11 cellular contexts compared by ENCODE assay signal in the genomic region with DNA sequence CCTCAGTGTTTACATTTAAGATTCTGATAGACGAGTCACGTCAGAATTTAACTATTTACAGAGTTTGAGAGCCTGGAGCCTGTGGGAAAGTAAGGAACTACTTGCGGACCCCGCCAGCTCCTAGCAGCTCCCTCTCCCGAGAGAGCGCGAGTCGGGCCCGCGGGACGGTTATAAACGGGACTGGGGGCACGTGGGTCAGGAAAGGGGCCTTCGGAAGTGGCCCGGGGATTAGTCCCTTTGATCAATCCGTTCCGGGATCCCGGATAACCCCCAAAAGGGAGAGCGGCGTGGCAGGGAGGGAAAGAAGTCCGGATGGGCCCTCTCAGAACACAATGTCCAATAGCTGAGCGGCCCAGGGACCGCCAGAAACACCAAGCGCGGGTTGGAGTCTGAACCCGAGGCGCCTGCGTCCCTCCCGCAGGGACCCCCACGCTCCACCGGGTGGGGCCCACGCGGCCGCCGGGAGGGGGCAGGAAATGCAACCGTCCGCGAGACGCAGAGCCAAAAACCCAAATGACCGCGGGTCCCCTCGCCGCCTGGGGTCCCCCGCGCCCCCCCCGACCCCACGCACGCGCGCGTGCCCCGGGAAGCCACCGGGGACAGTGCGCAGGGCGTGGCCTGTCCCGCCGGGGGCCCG. TPM values are rescaled to one million over a fixed set of nuclear protein-coding genes. Genes with fewer than 3 reads are reported as not detected.
DNase-seq lines count a peak whose midpoint lies in the region; ATAC-seq and TF ChIP-seq lines count a peak whose summit lies in the region.
"Had no signal": no experiment of that assay in that cellular context is flagged by ENCODE, and none has a peak within 500 bp of the region (broad histone marks: within the 10 kb centered on the region; RNA-seq: fewer than 3 reads in every experiment).

No MANE protein-coding gene starts in this region.

- CTCF ChIA-PET in CD8-positive, alpha-beta T cell (lab: Charles Lee) = no interaction called here

- POLR2A ChIA-PET in CD8-positive, alpha-beta T cell (lab: Charles Lee) = no interaction called here

- peaks cover 56% of the 10 kb centered on the region for H3K27me3 ChIP-seq in CD8-positive, alpha-beta T cell (ENCODE audit: insufficient read depth, low read length)
- peaks cover 62% of the 10 kb centered on the region for H3K27me3 ChIP-seq in HUES6 (ENCODE audit: control insufficient read depth, insufficient read depth, low read length)
- peaks cover 0 to 40% of the 10 kb centered on the region in 2 donors for H3K27me3 ChIP-seq in body of pancreas

- peaks cover 25% of the 10 kb centered on the region for H3K4me1 Mint-ChIP-seq in CD8-positive, alpha-beta T cell (ENCODE audit: low read depth)
- H3K4me1 Mint-ChIP-seq in osteocyte (ENCODE audit: unreplicated experiment) = peaks cover 29% of the 10 kb centered on the region

- H3K9me3 Mint-ChIP-seq in CD8-positive, alpha-beta T cell = peaks cover 7% of the 10 kb centered on the region
- H3K9me3 Mint-ChIP-seq in osteocyte (ENCODE audit: unreplicated experiment) = no peaks in the 10 kb centered on the region

- H3K27ac Mint-ChIP-seq in CD8-positive, alpha-beta T cell = no peak overlapping the region
- peak overlapping the region; percentile 89 for H3K27ac Mint-ChIP-seq in osteocyte (ENCODE audit: unreplicated experiment)

- no peak for TF ChIP-seq POLR2A in body of pancreas (IDR thresholded peaks at IDR 0.05)

- peak overlapping the region; percentile 41 for H3K9ac ChIP-seq in HUES6 (ENCODE audit: low read length)

- TF ChIP-seq CTCF in CD8-positive, alpha-beta T cell (IDR thresholded peaks at IDR 0.05) = no peak
- TF ChIP-seq CTCF in coronary artery (IDR thresholded peaks at IDR 0.05) = no peak
- no peak for TF ChIP-seq CTCF in osteocyte (IDR thresholded peaks at IDR 0.05)
- TF ChIP-seq CTCF in body of pancreas (IDR thresholded peaks at IDR 0.05) = no peak

- H3K4me3 ChIP-seq in CD8-positive, alpha-beta T cell (ENCODE audit: low read depth, low read length) = no peak overlapping the region
- H3K4me3 ChIP-seq in HUES6 (ENCODE audit: low read depth, low read length) (peak overlapping the region; percentile 91), coronary artery (peak overlapping the region; percentile 66), body of pancreas (no peak overlapping the region)

- peaks cover 8% of the 10 kb centered on the region for H3K9me3 ChIP-seq in CD8-positive, alpha-beta T cell (ENCODE audit: low read length)
- no peaks in the 10 kb centered on the region for H3K9me3 ChIP-seq in HUES6 (ENCODE audit: control insufficient read depth, insufficient read depth, low read depth, low read length)
- no peaks in the 10 kb centered on the region for H3K9me3 ChIP-seq in body of pancreas

- peak overlapping the region; percentile 50 for H3K4me3 Mint-ChIP-seq in CD8-positive, alpha-beta T cell
- peak overlapping the region; percentile 78 for H3K4me3 Mint-ChIP-seq in osteocyte (ENCODE audit: unreplicated experiment)

- peaks cover 26% of the 10 kb centered on the region for H3K4me1 ChIP-seq in CD8-positive, alpha-beta T cell (ENCODE audit: insufficient read depth, low read length)
- peaks cover 35% of the 10 kb centered on the region for H3K4me1 ChIP-seq in HUES6 (ENCODE audit: control insufficient read depth, insufficient read depth, low read length)
- H3K4me1 ChIP-seq in body of pancreas = peaks cover 32% of the 10 kb centered on the region

- 16 to 37% methylated on average over 21 to 39 of the region's 58 CpGs for WGBS in body of pancreas, 2 donors

- H3K36me3 Mint-ChIP-seq in CD8-positive, alpha-beta T cell = no peaks in the 10 kb centered on the region
- H3K36me3 Mint-ChIP-seq in osteocyte (ENCODE audit: unreplicated experiment) = peaks cover 22% of the 10 kb centered on the region

- no peaks in the 10 kb centered on the region for H3K36me3 ChIP-seq in CD8-positive, alpha-beta T cell (ENCODE audit: insufficient read depth, low read length)
- H3K36me3 ChIP-seq in HUES6 (ENCODE audit: control insufficient read depth, insufficient read depth, low read length) = peaks cover 29% of the 10 kb centered on the region
- no peaks in the 10 kb centered on the region for H3K36me3 ChIP-seq in body of pancreas (replicated peaks in 1 of 2; ENCODE audit: insufficient read depth in 1 of 2, low read depth in 2 of 2)

- ATAC-seq in CD8-positive, alpha-beta T cell = no peak
- ATAC-seq in body of pancreas (no peak), GM18520 (IDR thresholded peaks at IDR 0.05; ENCODE audit: unreplicated experiment) (no peak), GM19395 (IDR thresholded peaks at IDR 0.05; ENCODE audit: unreplicated experiment) (no peak)

- no peak for DNase-seq in CD8-positive, alpha-beta T cell
- DNase-seq in coronary artery (ENCODE audit: low spot score) (no peak), osteocyte (ENCODE audit: extremely low spot score, unreplicated experiment) (no peak), body of pancreas (no peak), SW480 (ENCODE audit: low spot score) (no peak)
- DNase-seq: cerebellar nuclear complex, HCEC 1CT, Karpas-422 had no signal

- H3K27ac ChIP-seq in CD8-positive, alpha-beta T cell (ENCODE audit: low read depth, low read length) = no peak overlapping the region
- H3K27ac ChIP-seq in HUES6 (ENCODE audit: low read depth, low read length) (no peak overlapping the region), coronary artery (no peak overlapping the region), body of pancreas (no peak overlapping the region)

- peaks cover 59% of the 10 kb centered on the region for H3K27me3 Mint-ChIP-seq in CD8-positive, alpha-beta T cell (ENCODE audit: low read depth)
- peaks cover 5% of the 10 kb centered on the region for H3K27me3 Mint-ChIP-seq in osteocyte (ENCODE audit: unreplicated experiment)

- intact Hi-C loops in CD8-positive, alpha-beta T cell (cut with DNase I, micrococcal nuclease) = no loop called here
- intact Hi-C loops in body of pancreas (cut with DNase I) = no loop called here

RNA-seq across cellular contexts. Expression of a gene that starts 3.6 kb away (rescaled TPM):
- total RNA-seq in CD8-positive, alpha-beta T cell = not detected
- total RNA-seq in osteocyte = 8.8 and 9.4 TPM in 2 replicates
- total RNA-seq in body of pancreas = not detected

RNA-seq across cellular contexts. Expression of a gene that starts 13.6 kb away (rescaled TPM):
- not detected for total RNA-seq in CD8-positive, alpha-beta T cell
- 177 and 196 TPM in 2 replicates for total RNA-seq in osteocyte
- total RNA-seq in body of pancreas = not detected

Comparison
In these comparisons a context has a peak if more than half of its experiments do, and no peak if none do; other contexts are left out.
1. H3K4me3 ChIP-seq: peak in HUES6 (single experiment) and coronary artery (single experiment); none in CD8-positive, alpha-beta T cell (single experiment) and body of pancreas (0 of 2).
2. RNA of a gene that starts 13.6 kb away (total RNA-seq): 177 to 196 TPM in osteocyte; not detected in CD8-positive, alpha-beta T cell and not detected in body of pancreas; every median in the first group is over 100 times any median in the second.